Comparison of ENCODE assay signal across 8 cellular contexts in the genomic region with DNA sequence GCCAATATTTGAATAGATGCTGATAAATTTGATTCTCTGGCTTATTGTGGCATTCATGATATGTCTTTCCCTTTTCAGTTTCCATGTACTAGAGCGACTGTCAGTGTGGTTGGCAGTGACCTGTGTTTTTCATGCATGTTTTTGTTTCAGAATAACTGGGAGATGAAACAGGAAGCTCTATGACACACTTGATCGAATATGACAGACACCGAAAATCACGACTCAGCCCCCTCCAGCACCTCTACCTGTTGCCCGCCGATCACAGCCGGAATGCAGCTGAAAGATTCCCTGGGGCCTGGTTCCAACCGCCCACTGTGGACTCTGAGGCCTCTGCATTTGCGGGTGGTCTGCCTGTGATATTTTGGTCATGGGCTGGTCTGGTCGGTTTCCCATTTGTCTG.
A peak's percentile ranks its signal among the peaks of the same experiment; 100 is the strongest.
DNase-seq lines count a peak whose midpoint lies in the region; ATAC-seq and TF ChIP-seq lines count a peak whose summit lies in the region.
"Not testable (repeated sequence)": the region's sequence is repeated elsewhere in the genome, so short reads cannot be mapped to it uniquely, and the experiment has no call there.

No MANE protein-coding gene starts in this region.

- H3F3A ChIP-seq in OCI-LY1 (ENCODE audit: insufficient read depth, low read length), result not testable (repeated sequence)

- H3K27ac Mint-ChIP-seq in CD8-positive, alpha-beta T cell, result peak overlapping the region; percentile 89

- not testable (repeated sequence) for H3K4me3 ChIP-seq in CD8-positive, alpha-beta T cell (ENCODE audit: low read depth, low read length); breast epithelium
- H3K4me3 ChIP-seq in OCI-LY1 (ENCODE audit: low read depth, low read length, poor library complexity, severe bottlenecking), result peak overlapping the region; percentile 11

- not testable (repeated sequence) for H3K79me2 ChIP-seq in OCI-LY1 (ENCODE audit: insufficient read depth, low read length)

- H3K9ac ChIP-seq in OCI-LY1 (ENCODE audit: low read length), result peak overlapping the region; percentile 67; the same call in 1 of the 2 replicates

- H3K4me2 ChIP-seq in OCI-LY1 (ENCODE audit: low read length), result peak overlapping the region; percentile 51

- POLR2A ChIA-PET in CD8-positive, alpha-beta T cell (lab: Charles Lee), result not testable (repeated sequence)

- H3K9me3 ChIP-seq in CD8-positive, alpha-beta T cell (ENCODE audit: low read length); OCI-LY1 (ENCODE audit: low read length); breast epithelium: not testable (repeated sequence)

- not testable (repeated sequence) for TF ChIP-seq CTCF in CD8-positive, alpha-beta T cell (IDR thresholded peaks at IDR 0.05); OCI-LY1 (IDR thresholded peaks at IDR 0.05; ENCODE audit: low read length); breast epithelium (IDR thresholded peaks at IDR 0.05)

- not testable (repeated sequence) for H3K4me1 ChIP-seq in CD8-positive, alpha-beta T cell (ENCODE audit: insufficient read depth, low read length); breast epithelium
- peaks cover 52% of the 10 kb centered on the region for H3K4me1 ChIP-seq in OCI-LY1 (ENCODE audit: insufficient read depth, low read length, severe bottlenecking)

- H3K27me3 Mint-ChIP-seq in CD8-positive, alpha-beta T cell (ENCODE audit: low read depth), result not testable (repeated sequence)

- peak in 3 of 7 experiments; percentile 12 to 62 (median 31) for DNase-seq in CD8-positive, alpha-beta T cell
- peak; percentile 64 for DNase-seq in activated CD8-positive, alpha-beta memory T cell treated with anti-CD3 and anti-CD28 coated beads for 24 hours
- not testable (repeated sequence) for DNase-seq in breast epithelium (ENCODE audit: low spot score in 2 of 2)
- DNase-seq in stimulated activated CD4-positive, alpha-beta T cell treated with anti-CD3 and anti-CD28 coated beads, Interleukin-15, amount 100 ng/mL, for 24 hours, result peak; percentile 75

- H3K4me3 Mint-ChIP-seq in CD8-positive, alpha-beta T cell, result peak overlapping the region; percentile 22

- not testable (repeated sequence) for H2AFZ ChIP-seq in OCI-LY1 (ENCODE audit: low read length)

- H3K27ac ChIP-seq in CD8-positive, alpha-beta T cell (ENCODE audit: low read depth, low read length), result not testable (repeated sequence)
- H3K27ac ChIP-seq in OCI-LY1 (ENCODE audit: low read depth, low read length, poor library complexity, severe bottlenecking), result peak overlapping the region; percentile 93
- H3K27ac ChIP-seq in breast epithelium, result peak overlapping the region; percentile 2 to 52

- H3K36me3 Mint-ChIP-seq in CD8-positive, alpha-beta T cell, result not testable (repeated sequence)

- not testable (repeated sequence) for H4K20me1 ChIP-seq in OCI-LY1 (ENCODE audit: insufficient read depth, low read length)

- H3K9me2 ChIP-seq in OCI-LY1 (ENCODE audit: low read depth, low read length), result not testable (repeated sequence)

- H3K4me1 Mint-ChIP-seq in CD8-positive, alpha-beta T cell (ENCODE audit: low read depth), result peaks cover 18% of the 10 kb centered on the region

- H3K9me3 Mint-ChIP-seq in CD8-positive, alpha-beta T cell, result not testable (repeated sequence)

- intact Hi-C loops in CD8-positive, alpha-beta T cell (cut with DNase I, micrococcal nuclease); breast epithelium (cut with DNase I; ENCODE audit: low total_unique reads): not testable (repeated sequence)

- not testable (repeated sequence) for H3K27me3 ChIP-seq in CD8-positive, alpha-beta T cell (ENCODE audit: insufficient read depth, low read length); OCI-LY1 (ENCODE audit: insufficient read depth, low read length); breast epithelium

- ATAC-seq in CD8-positive, alpha-beta T cell, result peak; percentile 43
- ATAC-seq in GM19043 (IDR thresholded peaks at IDR 0.05; ENCODE audit: low read depth, unreplicated experiment) (peak; percentile 66), GM21737 (IDR thresholded peaks at IDR 0.05; ENCODE audit: unreplicated experiment) (peak; percentile 56), HG03103 (IDR thresholded peaks at IDR 0.05; ENCODE audit: low read depth, unreplicated experiment) (peak; percentile 63)

- not testable (repeated sequence) for TF ChIP-seq POLR2A in breast epithelium (IDR thresholded peaks at IDR 0.05)

- H3K36me3 ChIP-seq in CD8-positive, alpha-beta T cell (ENCODE audit: insufficient read depth, low read length); OCI-LY1 (ENCODE audit: insufficient read depth, low read length); breast epithelium: not testable (repeated sequence)

- CTCF ChIA-PET in CD8-positive, alpha-beta T cell (lab: Charles Lee), result not testable (repeated sequence)
